10 cellular contexts compared by ENCODE assay signal in genomic region chr2:99430614-99431258, GRCh38. TPM values are rescaled to one million over a fixed set of nuclear protein-coding genes. Genes with fewer than 3 reads are reported as not detected.
A peak's percentile ranks its signal among the peaks of the same experiment; 100 is the strongest.
DNase-seq lines count a peak whose midpoint lies in the region; ATAC-seq, FAIRE-seq and TF ChIP-seq lines count a peak whose summit lies in the region.
"Had no signal": no experiment of that assay in that cellular context is flagged by ENCODE, and none has a peak within 500 bp of the region (broad histone marks: within the 10 kb centered on the region; RNA-seq: fewer than 3 reads in every experiment).

No MANE protein-coding gene starts in this region.

- no peak overlapping the region for H2AFZ ChIP-seq in GM12878 (ENCODE audit: control insufficient read depth, low read depth, low read length)

- no peaks in the 10 kb centered on the region for H3K9me3 Mint-ChIP-seq in natural killer cell
- H3K9me3 Mint-ChIP-seq: activated naive CD4-positive, alpha-beta T cell treated with anti-CD3 and anti-CD28 coated beads, Interleukin-2, amount 50 U/mL, for 24 hours had no signal

- no peak for TF ChIP-seq CTCF in BJ (IDR thresholded peaks at IDR 0.05; ENCODE audit: insufficient read depth, low read depth, low read length)
- TF ChIP-seq CTCF in GM12878 (IDR thresholded peaks at IDR 0.05 in 2 of 3, conservative IDR thresholded peaks at IDR 0.05 in 1 of 3; ENCODE audit: control insufficient read depth in 2 of 3, extremely low read depth in 1 of 3, insufficient read depth in 1 of 3, low read depth in 3 of 3, low read length in 3 of 3): no peak
- no peak for TF ChIP-seq CTCF in natural killer cell (IDR thresholded peaks at IDR 0.05)

- H3K4me2 ChIP-seq in GM12878 (ENCODE audit: control insufficient read depth, insufficient read depth): no peak overlapping the region

- no peaks in the 10 kb centered on the region for H3K79me2 ChIP-seq in GM12878 (ENCODE audit: control insufficient read depth, insufficient read depth, low read length)

- H3K27ac ChIP-seq in GM12878 (ENCODE audit: control insufficient read depth, insufficient read depth): no peak overlapping the region

- SMC1A ChIA-PET in GM12878 (lab: Charles Lee; ENCODE audit: uncharacterized antibody, unreplicated experiment): interaction anchor here (1.1 to 1.2 kb wide), 2 partner anchors 9 to 15 kb away, joined by 3 to 5 read pairs; no protein-coding TSS in a partner anchor

- BruUV-seq in GM12878 (replicated peaks; lab: Mats Ljungman, UMichigan): no TSS peak

- POLR2A ChIA-PET in BJ (lab: Charles Lee): interaction anchor here (1.1 kb wide), 1 partner anchor 10 kb away, joined by 7 read pairs; no protein-coding TSS in a partner anchor
- POLR2A ChIA-PET in GM12878 (lab: Charles Lee): no interaction called here

- no peaks in the 10 kb centered on the region for H3K36me3 Mint-ChIP-seq in natural killer cell

- no peak overlapping the region for H3K9ac ChIP-seq in GM12878 (ENCODE audit: control insufficient read depth, insufficient read depth, low read length)

- CTCF ChIA-PET in BJ (lab: Yijun Ruan, JAX): interaction anchor here (1.0 to 1.4 kb wide), 2 partner anchors 10 to 93 kb away, joined by 3 to 4 read pairs; no protein-coding TSS in a partner anchor
- CTCF ChIA-PET in GM12878 (lab: Yijun Ruan, JAX): interaction anchor here (0.9 kb wide), 1 partner anchor 10 kb away, joined by 4 read pairs; no protein-coding TSS in a partner anchor

- H3K4me1 Mint-ChIP-seq in natural killer cell: peaks cover 14 to 24% of the 10 kb centered on the region in 2 donors

- DNase-seq in BJ (ENCODE audit: low read depth) (peak; percentile 53), GM12891 (ENCODE audit: insufficient read length, low spot score) (no peak), GM12878 (ENCODE audit: low read depth, low spot score) (no peak), natural killer cell (no peak), HAP-1 (ENCODE audit: low spot score in 2 of 2) (no peak)
- DNase-seq in stimulated activated CD4-positive, alpha-beta T cell treated with anti-CD3 and anti-CD28 coated beads, Interleukin-1b, Interleukin-23, amount 100 ng/mL, for 48 hours: no peak
- DNase-seq: left ventricle myocardium superior had no signal

- FAIRE-seq in GM12891 (lab: Jason Lieb, UNC) (peak; percentile 5), GM12878 (lab: Jason Lieb, UNC) (peak; percentile 66)

- intact Hi-C loops in GM12878 (cut with micrococcal nuclease; ENCODE audit: unreplicated experiment): no loop called here
- intact Hi-C loops in natural killer cell (cut with micrococcal nuclease): no loop called here

- H4K20me1 ChIP-seq in GM12878 (ENCODE audit: control insufficient read depth, insufficient read depth): no peaks in the 10 kb centered on the region

- H3K27me3 Mint-ChIP-seq in natural killer cell (ENCODE audit: low read depth in 2 of 2): no peaks in the 10 kb centered on the region
- H3K27me3 Mint-ChIP-seq: activated naive CD4-positive, alpha-beta T cell treated with anti-CD3 and anti-CD28 coated beads, Interleukin-2, amount 50 U/mL, for 24 hours had no signal

- H3K9me3 ChIP-seq in GM12878 (replicated peaks; ENCODE audit: control insufficient read depth, insufficient read depth, low read length) (no peaks in the 10 kb centered on the region), HAP-1 (no peaks in the 10 kb centered on the region)

- 35% methylated on average over 4 of the region's 4 CpGs for WGBS in GM12878 (ENCODE audit: insufficient coverage, insufficient replicate concordance, low lambda C conversion rate, missing lambda C conversion rate)

- TF ChIP-seq POLR2A in GM12891 (IDR thresholded peaks at IDR 0.05; ENCODE audit: low read depth, low read length): no peak
- TF ChIP-seq POLR2A in GM12878 (IDR thresholded peaks at IDR 0.05; ENCODE audit: low read depth, low read length): no peak

- no peak for TF ChIP-seq RAD21 in GM12878 (IDR thresholded peaks at IDR 0.05; ENCODE audit: insufficient read depth, low read depth, low read length)

- H3K27ac Mint-ChIP-seq in natural killer cell: peak overlapping the region; percentile 61 to 69

- ATAC-seq in GM12878 (no peak), natural killer cell (peak in 1 of 3 donors; percentile 24), HG02840 (IDR thresholded peaks at IDR 0.05; ENCODE audit: low FRiP score, unreplicated experiment) (no peak), HG02763 (IDR thresholded peaks at IDR 0.05; ENCODE audit: unreplicated experiment) (no peak)

- RAD21 ChIA-PET in GM12878 (lab: Charles Lee; ENCODE audit: unreplicated experiment): no interaction called here

- H3K36me3 ChIP-seq in BJ (ENCODE audit: control insufficient read depth, insufficient read depth, low read length) (no peaks in the 10 kb centered on the region), GM12878 (ENCODE audit: control insufficient read depth in 2 of 2, insufficient read depth in 2 of 2, low read length in 1 of 2) (peaks cover 4 to 6% of the 10 kb centered on the region in 2 experiments; a peak in 3 of 4 replicates), HAP-1 (replicated peaks) (peaks cover 53% of the 10 kb centered on the region)

- in situ Hi-C loops in GM12878 (cut with MboI): no loop called here
- in situ Hi-C loops in HAP-1 (cut with MboI; ENCODE audit: low sequenced_read_pairs): no loop called here

- no peaks in the 10 kb centered on the region for H3K27me3 ChIP-seq in BJ (ENCODE audit: control insufficient read depth, insufficient read depth, low read length)
- H3K27me3 ChIP-seq in GM12878 (replicated peaks in 1 of 2; ENCODE audit: control insufficient read depth in 2 of 2, insufficient read depth in 2 of 2, low read length in 1 of 2): no peaks in the 10 kb centered on the region
- no peaks in the 10 kb centered on the region for H3K27me3 ChIP-seq in HAP-1 (ENCODE audit: low read depth)

- H3K4me3 Mint-ChIP-seq in natural killer cell: no peak overlapping the region
- H3K4me3 Mint-ChIP-seq: activated naive CD4-positive, alpha-beta T cell treated with anti-CD3 and anti-CD28 coated beads, Interleukin-2, amount 50 U/mL, for 24 hours had no signal

- H3K4me1 ChIP-seq in GM12878 (ENCODE audit: control insufficient read depth, insufficient read depth, low read length) (no peaks in the 10 kb centered on the region), HAP-1 (no peaks in the 10 kb centered on the region)

- TF ChIP-seq EP300 in GM12878 (IDR thresholded peaks at IDR 0.05; ENCODE audit: borderline replicate concordance in 1 of 2, control insufficient read depth in 1 of 2, low read depth in 2 of 2, low read length in 2 of 2): no peak

- H3K4me3 ChIP-seq in BJ (ENCODE audit: low read depth, low read length) (no peak overlapping the region), GM12878 (no peak overlapping the region), HAP-1 (no peak overlapping the region)

TF ChIP-seq in GM12891, 5 proteins besides CTCF, POLR2A, EP300 and RAD21:
- no peak for TF ChIP-seq TAF1 (IDR thresholded peaks at IDR 0.05; ENCODE audit: low read depth, low read length)
- TF ChIP-seq PAX5 (IDR thresholded peaks at IDR 0.05; ENCODE audit: insufficient read depth, low read length, severe bottlenecking): no peak
- TF ChIP-seq POLR2AphosphoS5 (IDR thresholded peaks at IDR 0.05; ENCODE audit: low read depth, low read length): no peak
- no peak for TF ChIP-seq POU2F2 (IDR thresholded peaks at IDR 0.05; ENCODE audit: low read depth, low read length)
- no peak for TF ChIP-seq SPI1 (IDR thresholded peaks at IDR 0.05; ENCODE audit: low read depth, low read length)

TF ChIP-seq in GM12878, 131 proteins besides CTCF, POLR2A, EP300 and RAD21 (continues in another document):
- TF ChIP-seq RUNX3 (IDR thresholded peaks at IDR 0.05; ENCODE audit: low read length) (no peak), SMAD1 (IDR thresholded peaks at IDR 0.05; ENCODE audit: low read depth, partially characterized antibody) (no peak), MLLT1 (IDR thresholded peaks at IDR 0.05) (no peak), EZH2 (IDR thresholded peaks at IDR 0.05; ENCODE audit: borderline replicate concordance, control insufficient read depth, low read depth, low read length) (no peak), FOXM1 (IDR thresholded peaks at IDR 0.05; ENCODE audit: low read depth, low read length) (no peak), HDAC2 (IDR thresholded peaks at IDR 0.05) (no peak), SREBF1 (IDR thresholded peaks at IDR 0.05; ENCODE audit: low read length) (no peak), RAD51 (IDR thresholded peaks at IDR 0.05) (no peak)

RNA-seq across cellular contexts. Expression of gene REV1, which starts 59.1 kb away (rescaled TPM):
- 17.9 and 23.5 TPM in 2 replicates for polyA plus RNA-seq in BJ (2011; rRNA removed)
- 23.4 and 26.2 TPM in 2 replicates for polyA minus RNA-seq in BJ (2011; rRNA and poly(A)+ RNA removed)
- polyA plus RNA-seq in GM12891 (2012; ENCODE audit: low read depth, missing spikeins): 15.8 TPM
- 240 and 257 TPM in 2 replicates for total RNA-seq in GM12878 (2013; cell fraction: nucleolus; rRNA removed)
- 37.6 and 38.9 TPM in 2 replicates for total RNA-seq in GM12878 (2014; rRNA removed)
- 31.8 and 39.8 TPM in 2 replicates for total RNA-seq in GM12878 (2014; rRNA removed; fragmentation: Illumina TruSeq; extraction: Trizol)
- total RNA-seq in GM12878 (2021): 26.0 and 30.7 TPM in 2 replicates
- polyA plus RNA-seq in GM12878 (2011; ENCODE audit: low read depth): 17.0 TPM
- 46.8 and 52.3 TPM in 2 replicates for polyA plus RNA-seq in GM12878 (2011; rRNA removed)
- polyA plus RNA-seq in GM12878 (2011; cell fraction: cytosol; rRNA removed): 13.8 and 16.8 TPM in 2 replicates
- 87.9 and 113 TPM in 2 replicates for polyA plus RNA-seq in GM12878 (2011; cell fraction: nucleus; rRNA removed)
- polyA plus RNA-seq in GM12878 (2012): 21.2 and 23.1 TPM in 2 replicates
- polyA plus RNA-seq in GM12878 (2014; fragmentation: Illumina TruSeq; extraction: Trizol): 30.0 and 42.1 TPM in 2 replicates
- polyA plus RNA-seq in GM12878 (2014; fragmentation: Nextera tagmentation; extraction: Ambion mirVana): 10 to 100 TPM; 11.3 to 12.9 TPM
- 23.5 and 27.9 TPM in 2 replicates for polyA plus RNA-seq in GM12878 (2014; rRNA removed)
- polyA plus RNA-seq in GM12878 (2016; fragmentation: Nextera tagmentation; extraction: Ambion mirVana): 10 to 100 TPM; 20.0 to 22.4 TPM
- 45.3 and 50.5 TPM in 2 replicates for polyA minus RNA-seq in GM12878 (2011; rRNA and poly(A)+ RNA removed)
- polyA minus RNA-seq in GM12878 (2011; cell fraction: cytosol; rRNA and poly(A)+ RNA removed): 9.8 and 13.4 TPM in 2 replicates
- 63.3 and 81.1 TPM in 2 replicates for polyA minus RNA-seq in GM12878 (2011; cell fraction: nucleus; rRNA and poly(A)+ RNA removed)
- total RNA-seq in natural killer cell: 10 to 100 TPM; 34.7 to 49.1 (median 38.5) TPM
